In genomic region chr18:45008694-45009372, GRCh38 we compare ENCODE assay signal across 14 cellular contexts.
DNase-seq lines count a peak whose midpoint lies in the region; ATAC-seq and TF ChIP-seq lines count a peak whose summit lies in the region.
"Had no signal": no experiment of that assay in that cellular context is flagged by ENCODE, and none has a peak within 500 bp of the region (broad histone marks: within the 10 kb centered on the region; RNA-seq: fewer than 3 reads in every experiment).

No MANE protein-coding gene starts in this region.

- H3K4me3 Mint-ChIP-seq in type B pancreatic cell: no peak overlapping the region
- no peak overlapping the region for H3K4me3 Mint-ChIP-seq in activated T-helper 2 cell treated with anti-CD3 and anti-CD28 coated beads, Interferon-gamma antibody, Interleukin-2, Interleukin-4, amounts not matched to agents 10 μg/mL and 5 μg/mL and 100 μg/mL, durations not matched to agents 14 hours and 24 hours and 36 hours (ENCODE audit: low read depth)
- H3K4me3 Mint-ChIP-seq: activated CD4-positive, alpha-beta memory T cell treated with anti-CD3 and anti-CD28 coated beads for 36 hours; activated T-helper 1 cell treated with anti-CD3 and anti-CD28 coated beads, Interleukin-12 subunit alpha, Interleukin-12 subunit beta, Interleukin-2, Interleukin-4 antibody, amounts not matched to agents 30 ng/mL and 10 ng/mL and 1 ng/mL, durations not matched to agents 14 hours and 24 hours and 36 hours had no signal

- H3K27me3 Mint-ChIP-seq in type B pancreatic cell: no peaks in the 10 kb centered on the region
- no peaks in the 10 kb centered on the region for H3K27me3 Mint-ChIP-seq in activated T-helper 2 cell treated with anti-CD3 and anti-CD28 coated beads, Interferon-gamma antibody, Interleukin-2, Interleukin-4, amounts not matched to agents 10 μg/mL and 5 μg/mL and 100 μg/mL, durations not matched to agents 14 hours and 24 hours and 36 hours (ENCODE audit: low read depth)

- no peaks in the 10 kb centered on the region for H3K27me3 ChIP-seq in MM.1S (replicated peaks; ENCODE audit: insufficient read depth, low read length)
- no peaks in the 10 kb centered on the region for H3K27me3 ChIP-seq in SJCRH30

- H3K9me3 ChIP-seq in MM.1S (replicated peaks; ENCODE audit: insufficient read depth, low read length) (no peaks in the 10 kb centered on the region), SJCRH30 (replicated peaks) (no peaks in the 10 kb centered on the region)

- no peak overlapping the region for H3K4me2 ChIP-seq in MM.1S (ENCODE audit: low read depth, low read length)

- no peaks in the 10 kb centered on the region for H3F3A ChIP-seq in MM.1S (ENCODE audit: insufficient read depth, low read length)

- H4K20me1 ChIP-seq in MM.1S (ENCODE audit: insufficient read depth, low read length): no peaks in the 10 kb centered on the region

- H3K27ac Mint-ChIP-seq in type B pancreatic cell: peak overlapping the region; percentile 42
- H3K27ac Mint-ChIP-seq in activated T-helper 2 cell treated with anti-CD3 and anti-CD28 coated beads, Interferon-gamma antibody, Interleukin-2, Interleukin-4, amounts not matched to agents 10 μg/mL and 5 μg/mL and 100 μg/mL, durations not matched to agents 14 hours and 24 hours and 36 hours: no peak overlapping the region
- H3K27ac Mint-ChIP-seq: activated CD4-positive, alpha-beta memory T cell treated with anti-CD3 and anti-CD28 coated beads for 36 hours; activated T-helper 1 cell treated with anti-CD3 and anti-CD28 coated beads, Interleukin-12 subunit alpha, Interleukin-12 subunit beta, Interleukin-2, Interleukin-4 antibody, amounts not matched to agents 30 ng/mL and 10 ng/mL and 1 ng/mL, durations not matched to agents 14 hours and 24 hours and 36 hours had no signal

- TF ChIP-seq CTCF in MM.1S (IDR thresholded peaks at IDR 0.05; ENCODE audit: low read length) (no peak), type B pancreatic cell (conservative IDR thresholded peaks at IDR 0.05) (no peak)

- no peak for ATAC-seq in GM21529 (IDR thresholded peaks at IDR 0.05; ENCODE audit: unreplicated experiment)

- no peaks in the 10 kb centered on the region for H3K9me2 ChIP-seq in MM.1S (replicated peaks; ENCODE audit: insufficient read depth, low read length)

- H3K79me2 ChIP-seq in MM.1S (ENCODE audit: low read length): 0 out of 2 replicates have a peak, but pooled peaks cover 16% of the 10 kb centered on the region

- no peak overlapping the region for H3K9ac ChIP-seq in MM.1S (ENCODE audit: low read length)

- H3K36me3 ChIP-seq in MM.1S (replicated peaks; ENCODE audit: insufficient read depth, low read length) (no peaks in the 10 kb centered on the region), SJCRH30 (no peaks in the 10 kb centered on the region)

- H3K4me3 ChIP-seq in MM.1S (ENCODE audit: low read length): no peak overlapping the region
- H3K4me3 ChIP-seq in SJCRH30: no peak overlapping the region
- H3K4me3 ChIP-seq: lung had no signal

- peaks cover 20% of the 10 kb centered on the region for H3K36me3 Mint-ChIP-seq in type B pancreatic cell
- H3K36me3 Mint-ChIP-seq in activated T-helper 2 cell treated with anti-CD3 and anti-CD28 coated beads, Interferon-gamma antibody, Interleukin-2, Interleukin-4, amounts not matched to agents 10 μg/mL and 5 μg/mL and 100 μg/mL, durations not matched to agents 14 hours and 24 hours and 36 hours (ENCODE audit: low read depth): no peaks in the 10 kb centered on the region
- H3K36me3 Mint-ChIP-seq: activated CD4-positive, alpha-beta memory T cell treated with anti-CD3 and anti-CD28 coated beads for 36 hours had no signal

- H3K4me1 ChIP-seq in MM.1S (ENCODE audit: low read length): peaks cover 8% of the 10 kb centered on the region; the same call in 1 of the 2 replicates
- H3K4me1 ChIP-seq in SJCRH30: no peaks in the 10 kb centered on the region

- intact Hi-C loops in activated T-helper 2 cell treated with anti-CD3 and anti-CD28 coated beads, Interferon-gamma antibody, Interleukin-2, Interleukin-4, amounts not matched to agents 10 μg/mL and 5 μg/mL and 100 μg/mL, durations not matched to agents 14 hours and 24 hours and 36 hours (cut with micrococcal nuclease): no loop called here

- peaks cover 32% of the 10 kb centered on the region for H3K4me1 Mint-ChIP-seq in type B pancreatic cell (ENCODE audit: unreplicated experiment)
- H3K4me1 Mint-ChIP-seq in activated T-helper 2 cell treated with anti-CD3 and anti-CD28 coated beads, Interferon-gamma antibody, Interleukin-2, Interleukin-4, amounts not matched to agents 10 μg/mL and 5 μg/mL and 100 μg/mL, durations not matched to agents 14 hours and 24 hours and 36 hours (ENCODE audit: low read depth): peaks cover 15% of the 10 kb centered on the region

- H2AFZ ChIP-seq in MM.1S (ENCODE audit: low read length): no peak overlapping the region

- DNase-seq in stimulated activated CD8-positive, alpha-beta memory T cell treated with anti-CD3 and anti-CD28 coated beads, Interleukin-12 subunit alpha, Interleukin-12 subunit beta, amount 100 ng/mL, for 24 hours (ENCODE audit: extremely low read depth): peak; percentile 0
- no peak for DNase-seq in stimulated activated CD8-positive, alpha-beta memory T cell treated with anti-CD3 and anti-CD28 coated beads, Interleukin-4, amount 100 ng/mL, for 48 hours
- DNase-seq in MM.1S: peak; percentile 21
- peak; percentile 70 for DNase-seq in cerebellar cortex (ENCODE audit: low spot score)
- no peak for DNase-seq in type B pancreatic cell (ENCODE audit: extremely low spot score, unreplicated experiment)
- no peak for DNase-seq in SJCRH30
- no peak for DNase-seq in activated T-helper 2 cell treated with anti-CD3 and anti-CD28 coated beads, Interferon-gamma antibody, Interleukin-2, Interleukin-4, amounts not matched to agents 10 μg/mL and 5 μg/mL and 100 μg/mL, durations not matched to agents 14 hours and 24 hours and 36 hours (ENCODE audit: low spot score)
- DNase-seq: activated CD4-positive, alpha-beta memory T cell treated with anti-CD3 and anti-CD28 coated beads for 36 hours; DMS153; NCI-H1694; T1000 had no signal

- H3K27ac ChIP-seq in MM.1S (ENCODE audit: low read length) (peak overlapping the region; percentile 14; the same call in 1 of the 2 replicates), SJCRH30 (no peak overlapping the region)

- peaks cover 8% of the 10 kb centered on the region for H3K9me3 Mint-ChIP-seq in type B pancreatic cell
- H3K9me3 Mint-ChIP-seq in activated T-helper 2 cell treated with anti-CD3 and anti-CD28 coated beads, Interferon-gamma antibody, Interleukin-2, Interleukin-4, amounts not matched to agents 10 μg/mL and 5 μg/mL and 100 μg/mL, durations not matched to agents 14 hours and 24 hours and 36 hours: no peaks in the 10 kb centered on the region
- H3K9me3 Mint-ChIP-seq: activated CD4-positive, alpha-beta memory T cell treated with anti-CD3 and anti-CD28 coated beads for 36 hours; activated T-helper 1 cell treated with anti-CD3 and anti-CD28 coated beads, Interleukin-12 subunit alpha, Interleukin-12 subunit beta, Interleukin-2, Interleukin-4 antibody, amounts not matched to agents 30 ng/mL and 10 ng/mL and 1 ng/mL, durations not matched to agents 14 hours and 24 hours and 36 hours had no signal

Comparison
In these comparisons a context has a peak if more than half of its experiments do, and no peak if none do; other contexts are left out.
1. DNase-seq: peak in stimulated activated CD8-positive, alpha-beta memory T cell treated with anti-CD3 and anti-CD28 coated beads, Interleukin-12 subunit alpha, Interleukin-12 subunit beta, amount 100 ng/mL, for 24 hours (single experiment), MM.1S (single experiment) and cerebellar cortex (single experiment); none in stimulated activated CD8-positive, alpha-beta memory T cell treated with anti-CD3 and anti-CD28 coated beads, Interleukin-4, amount 100 ng/mL, for 48 hours (single experiment), type B pancreatic cell (single experiment), SJCRH30 (0 of 2) and activated T-helper 2 cell treated with anti-CD3 and anti-CD28 coated beads, Interferon-gamma antibody, Interleukin-2, Interleukin-4, amounts not matched to agents 10 μg/mL and 5 μg/mL and 100 μg/mL, durations not matched to agents 14 hours and 24 hours and 36 hours (single experiment).